Comparison of ENCODE assay signal across 17 cellular contexts in genomic region chr6:158032354-158032733, GRCh38. TPM values are rescaled to one million over a fixed set of nuclear protein-coding genes. Genes with fewer than 3 reads are reported as not detected.
DNase-seq lines count a peak whose midpoint lies in the region; ATAC-seq and TF ChIP-seq lines count a peak whose summit lies in the region.
"Had no signal": no experiment of that assay in that cellular context is flagged by ENCODE, and none has a peak within 500 bp of the region (broad histone marks: within the 10 kb centered on the region; RNA-seq: fewer than 3 reads in every experiment).

No MANE protein-coding gene starts in this region.

- H3K27ac ChIP-seq in ACC112 (ENCODE audit: low read depth, low read length) (peak overlapping the region; percentile 96), SJCRH30 (peak overlapping the region; percentile 86), esophagus muscularis mucosa (replicated peaks in 1 of 4) (peak overlapping the region in 3 of 4 donors; percentile 43 to 60 (median 50)), tibial nerve (peak overlapping the region in 2 of 4 donors; percentile 12 to 43), thyroid gland (peak overlapping the region in 1 of 3 donors; percentile 32)
- H3K27ac ChIP-seq: foreskin keratinocyte had no signal

- TF ChIP-seq CTCF in esophagus muscularis mucosa (IDR thresholded peaks at IDR 0.05) (no peak), tibial nerve (IDR thresholded peaks at IDR 0.05) (no peak), thyroid gland (IDR thresholded peaks at IDR 0.05) (no peak)

- no peaks in the 10 kb centered on the region for H3K27me3 ChIP-seq in ACC112 (ENCODE audit: insufficient read depth, low read length)
- H3K27me3 ChIP-seq in SJCRH30, result no peaks in the 10 kb centered on the region
- H3K27me3 ChIP-seq in esophagus muscularis mucosa, result no peaks in the 10 kb centered on the region
- H3K27me3 ChIP-seq in tibial nerve, result no peaks in the 10 kb centered on the region
- H3K27me3 ChIP-seq in thyroid gland, result no peaks in the 10 kb centered on the region
- H3K27me3 ChIP-seq: foreskin keratinocyte had no signal

- TF ChIP-seq EP300 in esophagus muscularis mucosa (IDR thresholded peaks at IDR 0.05) (no peak), tibial nerve (IDR thresholded peaks at IDR 0.05) (no peak)

- 89% methylated on average over 9 of the region's 9 CpGs for WGBS in esophagus muscularis mucosa
- WGBS in tibial nerve, 2 donors, result 84 to 85% methylated on average over 9 of the region's 9 CpGs
- 92 to 93% methylated on average over 9 of the region's 9 CpGs for WGBS in thyroid gland, 2 donors

- DNase-seq in SJCRH30 (no peak), esophagus muscularis mucosa (ENCODE audit: extremely low spot score) (no peak), pons (ENCODE audit: low spot score) (peak; percentile 51), tibial nerve (ENCODE audit: low spot score in 2 of 2) (no peak), thyroid gland (no peak)
- DNase-seq: activated CD4-positive, alpha-beta T cell treated with anti-CD3 and anti-CD28 coated beads, Interleukin-2, amount 50 U/mL, for 48 hours; activated naive CD4-positive, alpha-beta T cell treated with Interleukin-2 at 50 U/mL for 16 hours; AML-193; cortex of kidney; foreskin keratinocyte; H9; stimulated activated CD4-positive, alpha-beta T cell treated with anti-CD3 and anti-CD28 coated beads, Interleukin-12 subunit alpha, Interleukin-12 subunit beta, amount 100 ng/mL, for 4 hours; T-helper 2 cell had no signal

- H3K4me1 ChIP-seq in ACC112 (ENCODE audit: control insufficient read depth, insufficient read depth, low read length, unreplicated experiment), result peaks cover 54% of the 10 kb centered on the region
- peaks cover 43% of the 10 kb centered on the region for H3K4me1 ChIP-seq in SJCRH30
- peaks cover 42 to 51% (median 45%) of the 10 kb centered on the region in 4 donors for H3K4me1 ChIP-seq in esophagus muscularis mucosa
- peaks cover 0 to 23% (median 14%) of the 10 kb centered on the region in 4 donors for H3K4me1 ChIP-seq in tibial nerve
- H3K4me1 ChIP-seq in thyroid gland, result peaks cover 0 to 24% of the 10 kb centered on the region in 2 donors

- peaks cover 46% of the 10 kb centered on the region for H3K79me2 ChIP-seq in ACC112 (ENCODE audit: control insufficient read depth, insufficient read depth, low read length, unreplicated experiment)

- ATAC-seq in GM21360 (IDR thresholded peaks at IDR 0.05; ENCODE audit: unreplicated experiment) (no peak), esophagus mucosa (no peak)
- ATAC-seq: foreskin keratinocyte had no signal

- intact Hi-C loops in esophagus muscularis mucosa (cut with DNase I), result no loop called here
- intact Hi-C loops in thyroid gland (cut with DNase I), result no loop called here

- H2AFZ ChIP-seq in ACC112 (ENCODE audit: low read length, unreplicated experiment), result no peak overlapping the region

- H3K36me3 ChIP-seq in ACC112 (ENCODE audit: insufficient read depth, low read length) (peaks cover 18% of the 10 kb centered on the region; the same call in 1 of the 2 replicates), SJCRH30 (peaks cover 29% of the 10 kb centered on the region), esophagus muscularis mucosa (peaks cover 3 to 13% (median 7%) of the 10 kb centered on the region in 4 donors), tibial nerve (peaks cover 0 to 8% (median 0%) of the 10 kb centered on the region in 3 donors), thyroid gland (no peaks in the 10 kb centered on the region)

- TF ChIP-seq POLR2A in esophagus muscularis mucosa (IDR thresholded peaks at IDR 0.05; ENCODE audit: low read depth), result no peak
- TF ChIP-seq POLR2A in tibial nerve (IDR thresholded peaks at IDR 0.05), result no peak
- no peak for TF ChIP-seq POLR2A in thyroid gland (IDR thresholded peaks at IDR 0.05)

- peak overlapping the region; percentile 30; the same call in 1 of the 2 replicates for H3K4me3 ChIP-seq in ACC112 (ENCODE audit: low read depth, low read length)
- H3K4me3 ChIP-seq in SJCRH30, result no peak overlapping the region
- no peak overlapping the region for H3K4me3 ChIP-seq in esophagus muscularis mucosa
- H3K4me3 ChIP-seq in tibial nerve, result no peak overlapping the region
- H3K4me3 ChIP-seq in thyroid gland (replicated peaks in 1 of 3), result no peak overlapping the region
- H3K4me3 ChIP-seq: GM12878 had no signal

- H3K9me3 ChIP-seq in SJCRH30 (replicated peaks) (no peaks in the 10 kb centered on the region), esophagus muscularis mucosa (no peaks in the 10 kb centered on the region), tibial nerve (no peaks in the 10 kb centered on the region), thyroid gland (no peaks in the 10 kb centered on the region)

RNA-seq across cellular contexts. Expression of gene SYNJ2, which starts 50.7 kb away (rescaled TPM):
- total RNA-seq in SJCRH30 (2014; rRNA removed; shearing (Covaris generic)), result 32.5 and 33.4 TPM in 2 replicates
- 10 to 100 TPM; 17.0 to 25.3 (median 25.1) TPM for total RNA-seq in esophagus muscularis mucosa
- total RNA-seq in tibial nerve, result 10 to 100 TPM in 1 of 4 donors, 1 to 10 TPM in 3; 4.4 to 10.5 (median 5.6) TPM
- total RNA-seq in esophagus mucosa, result 12.9 TPM
- total RNA-seq in thyroid gland, result 10 to 100 TPM; 11.3 to 22.7 (median 13.5) TPM
